In the genomic region with DNA sequence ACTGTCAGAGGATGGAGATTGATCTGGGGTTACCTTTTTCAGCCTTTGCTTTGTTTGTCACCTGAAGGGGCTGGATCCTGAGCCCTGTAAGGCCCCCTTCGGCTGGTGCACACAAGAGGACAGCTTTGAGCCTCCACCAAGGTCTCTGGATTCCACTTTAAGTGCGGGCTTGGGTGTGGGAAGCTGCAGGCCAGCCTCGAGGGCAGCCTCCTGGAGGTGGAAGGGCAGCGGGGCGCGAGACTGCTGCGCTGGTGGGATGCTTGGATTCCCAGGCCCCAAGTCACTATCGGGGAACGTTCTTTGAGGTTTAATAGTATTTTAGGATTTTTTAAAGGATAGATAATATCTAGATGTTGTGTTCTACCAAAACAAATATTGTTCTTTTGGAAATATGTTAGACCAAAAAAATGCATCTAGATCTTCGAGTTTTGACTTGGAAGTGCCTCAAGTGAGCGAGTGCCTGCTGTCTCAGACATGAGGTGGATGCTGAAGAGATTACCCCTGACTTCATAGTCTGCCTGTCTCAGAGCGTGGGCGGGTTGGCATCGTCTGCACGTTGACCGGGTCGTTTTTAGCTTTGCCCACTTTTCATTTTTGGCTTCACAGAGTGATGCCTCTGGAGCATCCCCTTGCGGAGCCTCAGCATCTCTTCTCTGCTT, we compare ENCODE assay signal across 24 cellular contexts.
DNase-seq lines count a peak whose midpoint lies in the region; TF ChIP-seq lines count a peak whose summit lies in the region.
"Had no signal": no experiment of that assay in that cellular context is flagged by ENCODE, and none has a peak within 500 bp of the region (broad histone marks: within the 10 kb centered on the region; RNA-seq: fewer than 3 reads in every experiment).

No MANE protein-coding gene starts in this region.

- DNase-seq in EH (ENCODE audit: low read depth) (peak; percentile 73), brain microvascular endothelial cell (peak; percentile 52), foreskin fibroblast (peak; percentile 26 to 29), posterior vena cava (ENCODE audit: low spot score) (peak; percentile 69), BE2C (no peak), SKM-1 treated with dmso at 0.1 percent for 144 hours (lab: John Stamatoyannopoulos, UW; ENCODE audit: unreplicated experiment) (no peak), GF-D8 (lab: John Stamatoyannopoulos, UW) (no peak)
- no peak for DNase-seq in activated T-helper 1 cell treated with anti-CD3 and anti-CD28 coated beads, Interleukin-12 subunit alpha, Interleukin-12 subunit beta, Interleukin-2, Interleukin-4 antibody, amounts not matched to agents 30 ng/mL and 10 ng/mL and 1 ng/mL, durations not matched to agents 14 hours and 24 hours and 36 hours (ENCODE audit: low spot score)
- DNase-seq: ACHN; activated CD4-positive, alpha-beta T cell treated with anti-CD3 and anti-CD28 coated beads, Interleukin-2, amount 10 ng/mL, durations not matched to agents 7 days and 5 days; Calu3; foreskin keratinocyte; immature natural killer cell; IMR-90; NCI-H446 treated with DMSO at 0.1 percent for 48 hours; SJCRH30; spleen; stimulated activated CD4-positive, alpha-beta T cell treated with anti-CD3 and anti-CD28 coated beads, Interleukin-4, amount 100 ng/mL, for 24 hours; stimulated activated naive CD8-positive, alpha-beta T cell treated with anti-CD3 and anti-CD28 coated beads, Interleukin-15, Interleukin-2, amounts not matched to agents 100 U/mL and 50 U/mL, for 24 hours; transverse colon had no signal

- no peaks in the 10 kb centered on the region for H3K9me3 ChIP-seq in BE2C
- H3K9me3 ChIP-seq: neutrophil, SJCRH30, transverse colon had no signal

- no peak for TF ChIP-seq CTCF in brain microvascular endothelial cell (IDR thresholded peaks at IDR 0.05; ENCODE audit: low read depth, low read length, missing control alignments)
- no peak for TF ChIP-seq CTCF in foreskin fibroblast (IDR thresholded peaks at IDR 0.05; ENCODE audit: low read depth, low read length)
- no peak for TF ChIP-seq CTCF in BE2C (IDR thresholded peaks at IDR 0.05; ENCODE audit: low read depth, low read length)

- no peaks in the 10 kb centered on the region for H3K36me3 Mint-ChIP-seq in activated T-helper 1 cell treated with anti-CD3 and anti-CD28 coated beads, Interleukin-12 subunit alpha, Interleukin-12 subunit beta, Interleukin-2, Interleukin-4 antibody, amounts not matched to agents 30 ng/mL and 10 ng/mL and 1 ng/mL, durations not matched to agents 14 hours and 24 hours and 36 hours (ENCODE audit: low read depth)
- H3K36me3 Mint-ChIP-seq: immature natural killer cell had no signal

- no peak overlapping the region for H3K4me3 Mint-ChIP-seq in activated T-helper 1 cell treated with anti-CD3 and anti-CD28 coated beads, Interleukin-12 subunit alpha, Interleukin-12 subunit beta, Interleukin-2, Interleukin-4 antibody, amounts not matched to agents 30 ng/mL and 10 ng/mL and 1 ng/mL, durations not matched to agents 14 hours and 24 hours and 36 hours
- H3K4me3 Mint-ChIP-seq: activated CD4-positive, alpha-beta T cell treated with anti-CD3 and anti-CD28 coated beads, Interleukin-2, amount 10 ng/mL, durations not matched to agents 7 days and 5 days; immature natural killer cell had no signal

- in situ Hi-C loops in brain microvascular endothelial cell (cut with HindIII; ENCODE audit: low pct_ligation_motif_present, low sequenced_read_pairs): no loop called here

- no peaks in the 10 kb centered on the region for H3K4me1 Mint-ChIP-seq in activated T-helper 1 cell treated with anti-CD3 and anti-CD28 coated beads, Interleukin-12 subunit alpha, Interleukin-12 subunit beta, Interleukin-2, Interleukin-4 antibody, amounts not matched to agents 30 ng/mL and 10 ng/mL and 1 ng/mL, durations not matched to agents 14 hours and 24 hours and 36 hours (ENCODE audit: low read depth)
- H3K4me1 Mint-ChIP-seq: activated CD4-positive, alpha-beta T cell treated with anti-CD3 and anti-CD28 coated beads, Interleukin-2, amount 10 ng/mL, durations not matched to agents 7 days and 5 days; immature natural killer cell had no signal

- H3K36me3 ChIP-seq in brain microvascular endothelial cell (replicated peaks): no peaks in the 10 kb centered on the region
- H3K36me3 ChIP-seq in BE2C: no peaks in the 10 kb centered on the region
- H3K36me3 ChIP-seq: neutrophil, SJCRH30, spleen, transverse colon had no signal

- H3K27ac Mint-ChIP-seq in activated T-helper 1 cell treated with anti-CD3 and anti-CD28 coated beads, Interleukin-12 subunit alpha, Interleukin-12 subunit beta, Interleukin-2, Interleukin-4 antibody, amounts not matched to agents 30 ng/mL and 10 ng/mL and 1 ng/mL, durations not matched to agents 14 hours and 24 hours and 36 hours: no peak overlapping the region
- H3K27ac Mint-ChIP-seq: activated CD4-positive, alpha-beta T cell treated with anti-CD3 and anti-CD28 coated beads, Interleukin-2, amount 10 ng/mL, durations not matched to agents 7 days and 5 days; activated naive CD4-positive, alpha-beta T cell treated with anti-CD3 and anti-CD28 coated beads, Interleukin-2, amount 50 U/mL, for 72 hours; immature natural killer cell had no signal

- peaks cover 4% of the 10 kb centered on the region; the same call in 1 of the 2 replicates for H3K4me1 ChIP-seq in BE2C
- H3K4me1 ChIP-seq: foreskin keratinocyte had no signal

- H3K27ac ChIP-seq in brain microvascular endothelial cell: peak overlapping the region; percentile 12
- H3K27ac ChIP-seq: C4-2B, foreskin keratinocyte, hepatocyte, neutrophil, SJCRH30, spleen had no signal

- H3K4me3 ChIP-seq in brain microvascular endothelial cell (ENCODE audit: low read depth, low read length) (no peak overlapping the region), foreskin fibroblast (ENCODE audit: low read depth in 1 of 2, low read length in 2 of 2) (no peak overlapping the region), BE2C (ENCODE audit: low read depth, low read length) (no peak overlapping the region)
- H3K4me3 ChIP-seq: hepatocyte, SJCRH30, spleen, transverse colon had no signal

- H3K27me3 ChIP-seq in brain microvascular endothelial cell (replicated peaks): no peaks in the 10 kb centered on the region
- no peaks in the 10 kb centered on the region for H3K27me3 ChIP-seq in BE2C
- H3K27me3 ChIP-seq: foreskin keratinocyte, hepatocyte, neutrophil, SJCRH30, transverse colon had no signal

- H3K27me3 Mint-ChIP-seq in activated T-helper 1 cell treated with anti-CD3 and anti-CD28 coated beads, Interleukin-12 subunit alpha, Interleukin-12 subunit beta, Interleukin-2, Interleukin-4 antibody, amounts not matched to agents 30 ng/mL and 10 ng/mL and 1 ng/mL, durations not matched to agents 14 hours and 24 hours and 36 hours (ENCODE audit: insufficient read depth): peaks cover 2% of the 10 kb centered on the region
- H3K27me3 Mint-ChIP-seq: activated CD4-positive, alpha-beta T cell treated with anti-CD3 and anti-CD28 coated beads, Interleukin-2, amount 10 ng/mL, durations not matched to agents 7 days and 5 days had no signal

- peaks cover 9% of the 10 kb centered on the region for H3K9me3 Mint-ChIP-seq in activated T-helper 1 cell treated with anti-CD3 and anti-CD28 coated beads, Interleukin-12 subunit alpha, Interleukin-12 subunit beta, Interleukin-2, Interleukin-4 antibody, amounts not matched to agents 30 ng/mL and 10 ng/mL and 1 ng/mL, durations not matched to agents 14 hours and 24 hours and 36 hours
- H3K9me3 Mint-ChIP-seq: immature natural killer cell had no signal

- intact Hi-C loops in posterior vena cava (cut with DNase I): no loop called here
- intact Hi-C loops in activated T-helper 1 cell treated with anti-CD3 and anti-CD28 coated beads, Interleukin-12 subunit alpha, Interleukin-12 subunit beta, Interleukin-2, Interleukin-4 antibody, amounts not matched to agents 30 ng/mL and 10 ng/mL and 1 ng/mL, durations not matched to agents 14 hours and 24 hours and 36 hours (cut with micrococcal nuclease): no loop called here

Comparison
In these comparisons a context has a peak if more than half of its experiments do, and no peak if none do; other contexts are left out.
1. DNase-seq: peak in EH (single experiment), brain microvascular endothelial cell (single experiment), foreskin fibroblast (2 of 2) and posterior vena cava (single experiment); none in BE2C (single experiment), activated T-helper 1 cell treated with anti-CD3 and anti-CD28 coated beads, Interleukin-12 subunit alpha, Interleukin-12 subunit beta, Interleukin-2, Interleukin-4 antibody, amounts not matched to agents 30 ng/mL and 10 ng/mL and 1 ng/mL, durations not matched to agents 14 hours and 24 hours and 36 hours (single experiment), SKM-1 treated with dmso at 0.1 percent for 144 hours (single experiment) and GF-D8 (single experiment).